In genomic region chr18:50628543-50628905, GRCh38 we compare ENCODE assay signal across 11 cellular contexts.
DNase-seq lines count a peak whose midpoint lies in the region; ATAC-seq and TF ChIP-seq lines count a peak whose summit lies in the region.
"Had no signal": no experiment of that assay in that cellular context is flagged by ENCODE, and none has a peak within 500 bp of the region (broad histone marks: within the 10 kb centered on the region; RNA-seq: fewer than 3 reads in every experiment).

No MANE protein-coding gene starts in this region.

- intact Hi-C loops in left ventricle myocardium superior (cut with micrococcal nuclease), result no loop called here

- H3K27me3 ChIP-seq in BLaER1 (no peaks in the 10 kb centered on the region), RWPE2 (ENCODE audit: insufficient read depth, poor library complexity, severe bottlenecking) (no peaks in the 10 kb centered on the region), stomach smooth muscle (ENCODE audit: control insufficient read depth in 1 of 2, insufficient read depth in 2 of 2, low read length in 2 of 2) (no peaks in the 10 kb centered on the region)

- H3K4me3 ChIP-seq in BLaER1 (no peak overlapping the region), RWPE2 (ENCODE audit: severe bottlenecking) (no peak overlapping the region), stomach smooth muscle (ENCODE audit: low read length in 2 of 2) (no peak overlapping the region)
- H3K4me3 ChIP-seq: HAP-1 had no signal

- peak overlapping the region; percentile 64 for H3K4me2 ChIP-seq in BLaER1

- DNase-seq in RWPE2 (ENCODE audit: low spot score), result no peak
- DNase-seq in left ventricle myocardium superior, result no peak
- DNase-seq in T1000 (lab: John Stamatoyannopoulos, UW), result no peak
- DNase-seq in NCI-H748 treated with DMSO at 0.1 percent for 48 hours (lab: John Stamatoyannopoulos, UW), result no peak
- DNase-seq: GF-D8, MV-4-11 had no signal

- H3K9ac ChIP-seq in BLaER1 (no peak overlapping the region), stomach smooth muscle (ENCODE audit: low read length in 2 of 2) (no peak overlapping the region)

- ATAC-seq in RWPE2 (ENCODE audit: low read depth) (no peak), left ventricle myocardium superior (peak; percentile 17), HG02884 (IDR thresholded peaks at IDR 0.05; ENCODE audit: unreplicated experiment) (no peak)

- H3K36me3 ChIP-seq in BLaER1, result no peaks in the 10 kb centered on the region
- no peaks in the 10 kb centered on the region for H3K36me3 ChIP-seq in RWPE2 (ENCODE audit: low read depth)
- no peaks in the 10 kb centered on the region for H3K36me3 ChIP-seq in stomach smooth muscle (ENCODE audit: control insufficient read depth in 2 of 2, insufficient read depth in 2 of 2, low read length in 2 of 2)
- H3K36me3 ChIP-seq: HAP-1 had no signal

- H3K4me1 ChIP-seq in BLaER1 (peaks cover 52% of the 10 kb centered on the region), RWPE2 (ENCODE audit: insufficient read depth, poor library complexity, severe bottlenecking) (peaks cover 40% of the 10 kb centered on the region), stomach smooth muscle (ENCODE audit: control insufficient read depth, insufficient read depth, low read length) (peaks cover 68% of the 10 kb centered on the region)
- H3K4me1 ChIP-seq: HAP-1 had no signal

- H3K9me3 ChIP-seq in BLaER1 (no peaks in the 10 kb centered on the region), RWPE2 (ENCODE audit: severe bottlenecking) (no peaks in the 10 kb centered on the region), stomach smooth muscle (ENCODE audit: control insufficient read depth in 2 of 2, low read length in 2 of 2) (no peaks in the 10 kb centered on the region)
- H3K9me3 ChIP-seq: HAP-1 had no signal

- no peaks in the 10 kb centered on the region for H4K20me1 ChIP-seq in BLaER1

- H3K27ac ChIP-seq in BLaER1, result no peak overlapping the region
- peak overlapping the region; percentile 34 for H3K27ac ChIP-seq in RWPE2 (ENCODE audit: poor library complexity, severe bottlenecking)
- peak overlapping the region; percentile 76 for H3K27ac ChIP-seq in stomach smooth muscle (ENCODE audit: low read length)
- H3K27ac ChIP-seq: HL-60 had no signal

- TF ChIP-seq CTCF in RWPE2 (IDR thresholded peaks at IDR 0.05; ENCODE audit: poor library complexity, severe bottlenecking), result no peak
